Comparison of ENCODE assay signal across 29 cellular contexts in genomic region chr3:33179132-33179531, GRCh38.
"Had no signal": no experiment of that assay in that cellular context is flagged by ENCODE, and none has a peak within 500 bp of the region (broad histone marks: within the 10 kb centered on the region; RNA-seq: fewer than 3 reads in every experiment).

No MANE protein-coding gene starts in this region.

- H3K27ac ChIP-seq: colonic mucosa, coronary artery, dorsolateral prefrontal cortex, epithelial cell of prostate, esophagus muscularis mucosa, esophagus squamous epithelium, foreskin keratinocyte, gastrocnemius medialis, gastroesophageal sphincter, heart left ventricle, heart right ventricle had no signal

- FAIRE-seq: colon, endometrium, endothelial cell of umbilical vein, frontal cortex had no signal

- H3K27me3 ChIP-seq: colonic mucosa, dorsolateral prefrontal cortex, esophagus muscularis mucosa, esophagus squamous epithelium, gastrocnemius medialis, gastroesophageal sphincter, heart left ventricle, heart right ventricle had no signal

- H3K27me3 Mint-ChIP-seq: dendritic cell treated with granulocyte-macrophage colony-stimulating factor and Interleukin-4, amounts not matched to agents 40 ng/mL and 50 ng/mL, for 4 days had no signal

- H3K4me1 ChIP-seq: colonic mucosa, esophagus muscularis mucosa, esophagus squamous epithelium, foreskin keratinocyte, gastrocnemius medialis, gastroesophageal sphincter had no signal

- H3K4me3 ChIP-seq: colonic mucosa, coronary artery, dorsolateral prefrontal cortex, esophagus muscularis mucosa, esophagus squamous epithelium, gastrocnemius medialis, gastroesophageal sphincter, heart left ventricle, heart right ventricle had no signal

- H3K4me3 Mint-ChIP-seq: dendritic cell treated with granulocyte-macrophage colony-stimulating factor and Interleukin-4, amounts not matched to agents 40 ng/mL and 50 ng/mL, for 4 days; effector memory CD8-positive, alpha-beta T cell; endodermal cell had no signal

- H3K4me1 Mint-ChIP-seq: endodermal cell had no signal

- H3K9me3 ChIP-seq: colonic mucosa, esophagus squamous epithelium, gastrocnemius medialis had no signal

- DNase-seq: colonic mucosa; cortex of kidney; dermis blood vessel endothelial cell; dorsolateral prefrontal cortex; effector CD4-positive, alpha-beta T cell; effector CD8-positive, alpha-beta T cell; effector memory CD4-positive, alpha-beta T cell; effector memory CD8-positive, alpha-beta T cell; endodermal cell; erythroblast; esophagus squamous epithelium; foreskin fibroblast; foreskin keratinocyte; foreskin melanocyte; gastrocnemius medialis; glutamatergic neuron; head of caudate nucleus; heart left ventricle; heart right ventricle had no signal

- H3K9me3 Mint-ChIP-seq: effector memory CD8-positive, alpha-beta T cell had no signal

- ATAC-seq: effector memory CD8-positive, alpha-beta T cell; esophagus mucosa; foreskin keratinocyte; gastrocnemius medialis; gastroesophageal sphincter; heart left ventricle; heart right ventricle had no signal

- H3K36me3 ChIP-seq: colonic mucosa, esophagus muscularis mucosa, esophagus squamous epithelium, gastrocnemius medialis, gastroesophageal sphincter, heart left ventricle, heart right ventricle had no signal

- H3K27ac Mint-ChIP-seq: dendritic cell treated with granulocyte-macrophage colony-stimulating factor and Interleukin-4, amounts not matched to agents 40 ng/mL and 50 ng/mL, for 4 days; effector memory CD8-positive, alpha-beta T cell; endodermal cell had no signal
